In genomic region chr4:152901205-152901604, GRCh38 we compare ENCODE assay signal across 24 cellular contexts. TPM values are rescaled to one million over a fixed set of nuclear protein-coding genes. Genes with fewer than 3 reads are reported as not detected.
A peak's percentile ranks its signal among the peaks of the same experiment; 100 is the strongest.
DNase-seq lines count a peak whose midpoint lies in the region; ATAC-seq and TF ChIP-seq lines count a peak whose summit lies in the region.
"Had no signal": no experiment of that assay in that cellular context is flagged by ENCODE, and none has a peak within 500 bp of the region (broad histone marks: within the 10 kb centered on the region; RNA-seq: fewer than 3 reads in every experiment).

No MANE protein-coding gene starts in this region.

- in situ Hi-C loops in gastrocnemius medialis (cut with MboI; ENCODE audit: low sequenced_read_pairs in 4 of 4) = no loop called here

- H3K27ac ChIP-seq in SJCRH30 (peak overlapping the region; percentile 21), gastrocnemius medialis (peak overlapping the region in 1 of 4 donors; percentile 31)
- H3K27ac ChIP-seq: BLaER1 treated with 17β-estradiol and CSF1 and Interleukin-3, amounts not matched to agents 10 nM and 100 nM; HL-60 had no signal

- H3K27me3 ChIP-seq in SJCRH30 (no peaks in the 10 kb centered on the region), gastrocnemius medialis (no peaks in the 10 kb centered on the region)
- H3K27me3 ChIP-seq: BLaER1 treated with 17β-estradiol and CSF1 and Interleukin-3, amounts not matched to agents 10 nM and 100 nM had no signal

- TF ChIP-seq CTCF in gastrocnemius medialis (IDR thresholded peaks at IDR 0.05 in 4 of 5, conservative IDR thresholded peaks at IDR 0.05 in 1 of 5) = no peak

- H3K4me3 ChIP-seq in SJCRH30 (no peak overlapping the region), gastrocnemius medialis (peak overlapping the region in 1 of 4 donors; percentile 13)
- H3K4me3 ChIP-seq: BLaER1 treated with 17β-estradiol and CSF1 and Interleukin-3, amounts not matched to agents 10 nM and 100 nM had no signal

- no peak for TF ChIP-seq POLR2A in gastrocnemius medialis (IDR thresholded peaks at IDR 0.05)

- peaks cover 9% of the 10 kb centered on the region for H3K4me1 ChIP-seq in SJCRH30
- peaks cover 7 to 9% of the 10 kb centered on the region in 2 donors for H3K4me1 ChIP-seq in gastrocnemius medialis
- H3K4me1 ChIP-seq: BLaER1 treated with 17β-estradiol and CSF1 and Interleukin-3, amounts not matched to agents 10 nM and 100 nM had no signal

- peak; percentile 82 to 83 for ATAC-seq in gastrocnemius medialis
- no peak for ATAC-seq in Right ventricle myocardium superior (ENCODE audit: poor library complexity)
- no peak for ATAC-seq in HG02870 (IDR thresholded peaks at IDR 0.05; ENCODE audit: unreplicated experiment)
- ATAC-seq: HepG2, Panc1 had no signal

- intact Hi-C loops in gastrocnemius medialis (cut with DNase I; ENCODE audit: low total_unique reads) = no loop called here
- intact Hi-C loops in Right ventricle myocardium superior (cut with DNase I) = no loop called here

- peak in 1 of 2 experiments; percentile 60 for DNase-seq in SJCRH30
- peak; percentile 22 for DNase-seq in foreskin melanocyte
- DNase-seq in myocyte (ENCODE audit: low read depth) = peak; percentile 6
- no peak for DNase-seq in gastrocnemius medialis
- no peak for DNase-seq in MV-4-11 (lab: John Stamatoyannopoulos, UW)
- DNase-seq in activated T-cell treated with anti-CD3 and anti-CD28 coated beads, Interleukin-2, amount 50 U/mL, for 48 hours = no peak
- no peak for DNase-seq in Right ventricle myocardium superior
- DNase-seq: ACHN; Calu3; CD8-positive, alpha-beta memory T cell; GDM1; KBM-7; NCI-H1105; NCI-H146; NCI-H2029 treated with DMSO at 0.1 percent for 48 hours; NCI-H345; NCI-H524; NCI-H774; NK-92 treated with Interleukin-12 subunit alpha and Interleukin-12 subunit beta, amount 100 ng/mL, for 24 hours had no signal

- no peaks in the 10 kb centered on the region for H3K9me3 ChIP-seq in SJCRH30 (replicated peaks)
- H3K9me3 ChIP-seq in gastrocnemius medialis = no peaks in the 10 kb centered on the region

- H3K36me3 ChIP-seq in SJCRH30 (no peaks in the 10 kb centered on the region), gastrocnemius medialis (no peaks in the 10 kb centered on the region)

RNA-seq across cellular contexts. Expression of gene FHDC1, which starts 34.9 kb away (rescaled TPM):
- total RNA-seq in SJCRH30 (2014; rRNA removed; shearing (Covaris generic)) = 1.9 and 2.0 TPM in 2 replicates
- total RNA-seq in myocyte (0.72 and 0.73 TPM in 2 replicates), gastrocnemius medialis (under 1 TPM; 0.29 to 0.52 (median 0.45) TPM), Right ventricle myocardium superior (0.19 TPM)
- polyA plus RNA-seq in myocyte (2012) = 0.45 TPM
- polyA plus RNA-seq: CD8-positive, alpha-beta memory T cell had no signal

Comparison
In these comparisons a context has a peak if more than half of its experiments do, and no peak if none do; other contexts are left out.
1. DNase-seq: peak in foreskin melanocyte (single experiment) and myocyte (single experiment); none in gastrocnemius medialis (0 of 2), MV-4-11 (single experiment), activated T-cell treated with anti-CD3 and anti-CD28 coated beads, Interleukin-2, amount 50 U/mL, for 48 hours (0 of 2) and Right ventricle myocardium superior (single experiment).
2. ATAC-seq: peak in gastrocnemius medialis (2 of 2); none in Right ventricle myocardium superior (single experiment) and HG02870 (single experiment).